ENCODE assay signal across 8 cellular contexts in genomic region chr14:39432619-39433451, GRCh38. TPM values are rescaled to one million over a fixed set of nuclear protein-coding genes. Genes with fewer than 3 reads are reported as not detected.
DNase-seq lines count a peak whose midpoint lies in the region; FAIRE-seq and TF ChIP-seq lines count a peak whose summit lies in the region.

No MANE protein-coding gene starts in this region.

- peak overlapping the region; percentile 87 for H3K4me2 ChIP-seq in Karpas-422 (ENCODE audit: low read depth, low read length, poor library complexity, severe bottlenecking)

- H3K27me3 ChIP-seq in Karpas-422 (ENCODE audit: low read length) (no peaks in the 10 kb centered on the region), neutrophil (no peaks in the 10 kb centered on the region), tibial artery (no peaks in the 10 kb centered on the region)

- H3K27ac ChIP-seq in Karpas-422 (ENCODE audit: low read length) (peak overlapping the region; percentile 81), neutrophil (peak overlapping the region; percentile 100), tibial artery (peak overlapping the region; percentile 91 to 94)

- H3K4me1 Mint-ChIP-seq in activated naive CD4-positive, alpha-beta T cell treated with anti-CD3 and anti-CD28 coated beads, Interleukin-2, amount 10 ng/mL, durations not matched to agents 7 days and 5 days: peaks cover 43% of the 10 kb centered on the region

- H3K79me2 ChIP-seq in Karpas-422 (ENCODE audit: low read length): peaks cover 39% of the 10 kb centered on the region

- H3K4me1 ChIP-seq in Karpas-422 (ENCODE audit: low read length) (peaks cover 37% of the 10 kb centered on the region), neutrophil (ENCODE audit: control insufficient read depth in 1 of 2, insufficient read depth in 1 of 2, low read depth in 1 of 2, low read length in 1 of 2) (peaks cover 38% of the 10 kb centered on the region in 2 experiments), tibial artery (peaks cover 0 to 35% (median 19%) of the 10 kb centered on the region in 4 donors)

- H3K4me3 ChIP-seq in Karpas-422 (ENCODE audit: low read length): peak overlapping the region; percentile 70
- H3K4me3 ChIP-seq in neutrophil (ENCODE audit: low read depth in 1 of 2, low read length in 1 of 2): peak overlapping the region; percentile 82 to 87
- peak overlapping the region; percentile 71 to 79 for H3K4me3 ChIP-seq in tibial artery

- peak overlapping the region; percentile 79 for H3K9ac ChIP-seq in Karpas-422 (ENCODE audit: low read length)

- CTCF ChIA-PET in activated naive CD4-positive, alpha-beta T cell treated with anti-CD3 and anti-CD28 coated beads, Interleukin-2, amount 10 ng/mL, durations not matched to agents 7 days and 5 days (lab: Charles Lee): interaction anchor here (1.5 to 2.4 kb wide), 2 partner anchors 35 to 202 kb away, joined by 7 to 14 read pairs; no protein-coding TSS in a partner anchor

- TF ChIP-seq CTCF in neutrophil (IDR thresholded peaks at IDR 0.05) (peak; percentile 36), tibial artery (IDR thresholded peaks at IDR 0.05) (peak in 1 of 2 experiments; percentile 5)

- H3K9me3 ChIP-seq in Karpas-422 (ENCODE audit: low read length): no peaks in the 10 kb centered on the region
- H3K9me3 ChIP-seq in neutrophil: no peaks in the 10 kb centered on the region
- no peaks in the 10 kb centered on the region for H3K9me3 ChIP-seq in tibial artery

- H3K4me3 Mint-ChIP-seq in activated naive CD4-positive, alpha-beta T cell treated with anti-CD3 and anti-CD28 coated beads, Interleukin-2, amount 10 ng/mL, durations not matched to agents 7 days and 5 days: peak overlapping the region; percentile 95

- no peaks in the 10 kb centered on the region for H3K9me2 ChIP-seq in Karpas-422 (replicated peaks; ENCODE audit: insufficient read depth, low read length)

- DNase-seq in GF-D8 (lab: John Stamatoyannopoulos, UW): peak; percentile 49
- peak; percentile 37 for DNase-seq in GOT3 (lab: John Stamatoyannopoulos, UW)
- DNase-seq in Karpas-422: peak; percentile 93
- peak; percentile 63 for DNase-seq in RCC 7860 (ENCODE audit: low spot score)
- peak; percentile 86 for DNase-seq in activated naive CD4-positive, alpha-beta T cell treated with anti-CD3 and anti-CD28 coated beads, Interleukin-2, amount 10 ng/mL, durations not matched to agents 7 days and 5 days
- DNase-seq in globus pallidus (ENCODE audit: low spot score): peak; percentile 84
- peak; percentile 91 to 97 for DNase-seq in tibial artery

- peaks cover 12% of the 10 kb centered on the region for H3K36me3 Mint-ChIP-seq in activated naive CD4-positive, alpha-beta T cell treated with anti-CD3 and anti-CD28 coated beads, Interleukin-2, amount 10 ng/mL, durations not matched to agents 7 days and 5 days

- H3K9me3 Mint-ChIP-seq in activated naive CD4-positive, alpha-beta T cell treated with anti-CD3 and anti-CD28 coated beads, Interleukin-2, amount 10 ng/mL, durations not matched to agents 7 days and 5 days: no peaks in the 10 kb centered on the region

- H2AFZ ChIP-seq in Karpas-422 (ENCODE audit: low read length): peak overlapping the region; percentile 90

- intact Hi-C loops in tibial artery (cut with DNase I; ENCODE audit: low total_unique reads): loop anchor here (5.0 kb wide), 3 partner anchors 166 to 331 kb away; partner anchors contain the start of genes SEC23A and TRAPPC6B

- no peaks in the 10 kb centered on the region; the same call in 1 of the 2 replicates for H4K20me1 ChIP-seq in Karpas-422 (ENCODE audit: insufficient read depth, low read depth, low read length)

- FAIRE-seq in RCC 7860 (lab: Jason Lieb, UNC): no peak

- peak overlapping the region; percentile 100 for H3K27ac Mint-ChIP-seq in activated naive CD4-positive, alpha-beta T cell treated with anti-CD3 and anti-CD28 coated beads, Interleukin-2, amount 10 ng/mL, durations not matched to agents 7 days and 5 days

- H3K27me3 Mint-ChIP-seq in activated naive CD4-positive, alpha-beta T cell treated with anti-CD3 and anti-CD28 coated beads, Interleukin-2, amount 10 ng/mL, durations not matched to agents 7 days and 5 days: no peaks in the 10 kb centered on the region

- H3K36me3 ChIP-seq in Karpas-422 (ENCODE audit: insufficient read depth, low read length) (no peaks in the 10 kb centered on the region), neutrophil (no peaks in the 10 kb centered on the region), tibial artery (no peaks in the 10 kb centered on the region)

RNA-seq across cellular contexts. Expression of gene FBXO33, which starts 0.6 kb away (rescaled TPM):
- total RNA-seq in Karpas-422 (2014; rRNA removed; shearing (Covaris generic); ENCODE audit: low replicate concordance): 35.3 and 63.7 TPM in 2 replicates

Comparison
In these comparisons a context has a peak if more than half of its experiments do, and no peak if none do; other contexts are left out.
1. Peak in every context shown above with its lines: DNase-seq, H3K4me3 ChIP-seq and H3K27ac ChIP-seq.
2. DNase-seq: peak in every context shown above with its lines; median percentile 94 in tibial artery; 93 in Karpas-422; 86 in activated naive CD4-positive, alpha-beta T cell treated with anti-CD3 and anti-CD28 coated beads, Interleukin-2, amount 10 ng/mL, durations not matched to agents 7 days and 5 days; 84 in globus pallidus; 63 in RCC 7860; 49 in GF-D8; 37 in GOT3.